ENCODE assay signal across 17 cellular contexts in genomic region chr1:241411776-241412338, GRCh38. TPM values are rescaled to one million over a fixed set of nuclear protein-coding genes. Genes with fewer than 3 reads are reported as not detected.
DNase-seq lines count a peak whose midpoint lies in the region; ATAC-seq, FAIRE-seq and TF ChIP-seq lines count a peak whose summit lies in the region.
"Had no signal": no experiment of that assay in that cellular context is flagged by ENCODE, and none has a peak within 500 bp of the region (broad histone marks: within the 10 kb centered on the region; RNA-seq: fewer than 3 reads in every experiment).

No MANE protein-coding gene starts in this region.

- peak overlapping the region; percentile 46; the same call in 1 of the 2 replicates for H2BK120ac ChIP-seq in IMR-90 (ENCODE audit: low read depth, low read length)

- H3K27me3 ChIP-seq in IMR-90 (ENCODE audit: control insufficient read depth, insufficient read depth, low read length) (no peaks in the 10 kb centered on the region), K562 (ENCODE audit: control insufficient read depth in 2 of 2, insufficient read depth in 2 of 2, low read length in 2 of 2) (no peaks in the 10 kb centered on the region)

- no peak overlapping the region for H2AFZ ChIP-seq in IMR-90 (replicated peaks; ENCODE audit: low read length, poor library complexity)
- no peak overlapping the region for H2AFZ ChIP-seq in K562 (ENCODE audit: low read depth, low read length)

- H3K14ac ChIP-seq in IMR-90 (replicated peaks; ENCODE audit: low read depth, low read length), result no peak overlapping the region

- 0 out of 3 replicates have a peak overlapping the region, but pooled peaks have one; percentile 8 for H2BK15ac ChIP-seq in IMR-90 (ENCODE audit: low read depth, low read length)

- no peaks in the 10 kb centered on the region for H4K20me1 ChIP-seq in IMR-90 (ENCODE audit: insufficient read depth, low read length)
- no peaks in the 10 kb centered on the region for H4K20me1 ChIP-seq in K562 (replicated peaks; ENCODE audit: control insufficient read depth, insufficient read depth, low read length)

- ATAC-seq in IMR-90 (ENCODE audit: low read depth) (no peak), K562 (peak; percentile 39; the same call in 1 of the 3 replicates), HG03108 (IDR thresholded peaks at IDR 0.05; ENCODE audit: unreplicated experiment) (no peak), HG03280 (IDR thresholded peaks at IDR 0.05; ENCODE audit: unreplicated experiment) (no peak)
- ATAC-seq: Right ventricle myocardium inferior had no signal

- DNase-seq in NCI-H82 (lab: John Stamatoyannopoulos, UW) (peak; percentile 18), NCI-H82 treated with DMSO at 0.1 percent for 48 hours (lab: John Stamatoyannopoulos, UW; ENCODE audit: unreplicated experiment) (no peak), IMR-90 (no peak), K562 (ENCODE audit: extremely low read depth in 1 of 4, low spot score in 3 of 4) (peak in 1 of 4 experiments; percentile 6), NCI-H1930 (lab: John Stamatoyannopoulos, UW) (no peak), HCEC 1CT (no peak)
- DNase-seq: CD4-positive, CD25-positive, alpha-beta regulatory T cell; GF-D8; H7; KBM-7; NCI-H1694 treated with DMSO at 0.1 percent for 48 hours had no signal

- no peaks in the 10 kb centered on the region for H3K9me3 ChIP-seq in IMR-90 (ENCODE audit: control insufficient read depth, insufficient read depth, low read length)
- H3K9me3 ChIP-seq in K562 (replicated peaks; ENCODE audit: control insufficient read depth, insufficient read depth, low read depth, low read length), result no peaks in the 10 kb centered on the region

- TF ChIP-seq RAD21 in IMR-90 (IDR thresholded peaks at IDR 0.05; ENCODE audit: low read length) (no peak), K562 (CRISPR knock-in tag; conservative IDR thresholded peaks at IDR 0.05 in 1 of 2, IDR thresholded peaks at IDR 0.05 in 1 of 2) (no peak)

- no peaks in the 10 kb centered on the region for H3K36me3 ChIP-seq in IMR-90 (ENCODE audit: control insufficient read depth, insufficient read depth, low read length)
- no peaks in the 10 kb centered on the region for H3K36me3 ChIP-seq in K562 (ENCODE audit: control insufficient read depth, insufficient read depth, low read length)

- POLR2A ChIA-PET in IMR-90 (lab: Charles Lee; ENCODE audit: unreplicated experiment) (no interaction called here), K562 (lab: Yijun Ruan, JAX) (no interaction called here)

- H3K4me2 ChIP-seq in IMR-90 (ENCODE audit: low read depth, low read length), result no peak overlapping the region
- no peak overlapping the region; the same call in 1 of the 2 replicates for H3K4me2 ChIP-seq in K562 (ENCODE audit: insufficient read depth, low read length)

- BruUV-seq in IMR-90 (replicated peaks; lab: Mats Ljungman, UMichigan), result no TSS peak
- no TSS peak for BruUV-seq in K562 (replicated peaks; lab: Mats Ljungman, UMichigan)

- H2AK9ac ChIP-seq in IMR-90 (replicated peaks; ENCODE audit: low read depth, low read length, poor library complexity), result no peak overlapping the region

- H3K27ac ChIP-seq in IMR-90 (ENCODE audit: insufficient read depth, low read length) (no peak overlapping the region), K562 (ENCODE audit: extremely low read depth, low read depth, low read length) (no peak overlapping the region)
- H3K27ac ChIP-seq: 22Rv1, SK-N-MC had no signal

- H4K8ac ChIP-seq in IMR-90 (ENCODE audit: low read depth in 2 of 2, low read length in 2 of 2), result 0 out of 4 replicates have a peak overlapping the region, but pooled peaks of 1 of the 2 experiments have one; percentile 10

- H2AK5ac ChIP-seq in IMR-90 (ENCODE audit: low read depth, low read length), result no peak overlapping the region

- no peak overlapping the region for H3K18ac ChIP-seq in IMR-90 (ENCODE audit: low read depth, low read length)

- TF ChIP-seq EP300 in K562 (IDR thresholded peaks at IDR 0.05; ENCODE audit: low read length), result no peak

- no peak overlapping the region for H2BK5ac ChIP-seq in IMR-90 (ENCODE audit: low read depth, low read length, poor library complexity, severe bottlenecking)

- no peak overlapping the region for H3K4me3 ChIP-seq in IMR-90 (ENCODE audit: insufficient read depth, low read depth, low read length)
- H3K4me3 ChIP-seq in K562, result no peak overlapping the region
- H3K4me3 ChIP-seq: SK-N-MC had no signal

- H3K23ac ChIP-seq in IMR-90 (ENCODE audit: low read depth, low read length), result no peak overlapping the region

- H2BK20ac ChIP-seq in IMR-90 (ENCODE audit: low read depth, low read length), result no peak overlapping the region; the same call in 1 of the 2 replicates

- no peaks in the 10 kb centered on the region for H3K79me2 ChIP-seq in K562 (ENCODE audit: control insufficient read depth, insufficient read depth, low read length)

- CTCF ChIA-PET in IMR-90 (lab: Yijun Ruan, JAX) (no interaction called here), K562 (lab: Yijun Ruan, JAX; ENCODE audit: low intra/inter-chr PET ratio) (no interaction called here)

- H3K4me1 ChIP-seq in IMR-90 (ENCODE audit: control insufficient read depth, insufficient read depth, low read length), result peaks cover 2% of the 10 kb centered on the region; the same call in 1 of the 2 replicates
- H3K4me1 ChIP-seq in K562 (replicated peaks in 1 of 2; ENCODE audit: control insufficient read depth in 2 of 2, insufficient read depth in 2 of 2, low read length in 2 of 2), result no peaks in the 10 kb centered on the region

- TF ChIP-seq POLR2A in IMR-90 (IDR thresholded peaks at IDR 0.05; ENCODE audit: low read depth, low read length) (no peak), K562 (conservative IDR thresholded peaks at IDR 0.05) (no peak)

- FAIRE-seq in K562 (lab: Jason Lieb, UNC), result no peak

- in situ Hi-C loops in IMR-90 (cut with MboI; ENCODE audit: low sequenced_read_pairs) (no loop called here), K562 (cut with MboI) (no loop called here)

- no peak overlapping the region for H4K5ac ChIP-seq in IMR-90 (ENCODE audit: low read depth, low read length)

- H4K91ac ChIP-seq in IMR-90 (ENCODE audit: insufficient read depth, low read depth, low read length), result no peak overlapping the region

- H3K9me1 ChIP-seq in IMR-90 (ENCODE audit: insufficient read depth, low read length) (peaks cover 5% of the 10 kb centered on the region; the same call in 1 of the 2 replicates), K562 (ENCODE audit: control insufficient read depth, insufficient read depth, low read length) (no peaks in the 10 kb centered on the region)

- TF ChIP-seq CTCF in IMR-90 (conservative IDR thresholded peaks at IDR 0.05; ENCODE audit: low read depth, low read length) (no peak), K562 (IDR thresholded peaks at IDR 0.05 in 2 of 3, conservative IDR thresholded peaks at IDR 0.05 in 1 of 3; ENCODE audit: insufficient read depth in 2 of 3, low read depth in 1 of 3, low read length in 3 of 3) (no peak)

- peak overlapping the region; percentile 32; the same call in 1 of the 2 replicates for H3K4ac ChIP-seq in IMR-90 (ENCODE audit: low read depth, low read length)

- no peak overlapping the region for H3K9ac ChIP-seq in IMR-90 (ENCODE audit: low read depth, low read length)
- no peak overlapping the region for H3K9ac ChIP-seq in K562 (ENCODE audit: insufficient read depth in 1 of 2, low read depth in 2 of 2, low read length in 2 of 2)

- no peak overlapping the region for H3K56ac ChIP-seq in IMR-90 (ENCODE audit: extremely low read depth, insufficient read depth, low read length)

- no peaks in the 10 kb centered on the region for H3K79me1 ChIP-seq in IMR-90 (ENCODE audit: low read depth in 1 of 2, low read length in 2 of 2)

- intact Hi-C loops in IMR-90 (cut with micrococcal nuclease) (loop anchor here (5.0 kb wide), 1 partner anchor 680 kb away; no protein-coding TSS in a partner anchor), K562 (cut with micrococcal nuclease) (no loop called here)

- dilution Hi-C loops in IMR-90 (cut with HindIII; ENCODE audit: low sequenced_read_pairs, unreplicated experiment), result no loop called here

- WGBS in IMR-90 (ENCODE audit: extremely low coverage in 2 of 2, insufficient read length in 1 of 2), 2 experiments, result no CpG with 5 or more reads among the region's 6 CpGs
- 2% methylated on average over 6 of the region's 6 CpGs for WGBS in K562 (ENCODE audit: insufficient coverage, low coverage, missing lambda C conversion rate)

TF ChIP-seq in K562, 482 proteins besides CTCF, POLR2A, EP300 and RAD21 (continues in another document):
- no peak for TF ChIP-seq ZNF512 (tag; IDR thresholded peaks at IDR 0.05)
- TF ChIP-seq CHD2 (IDR thresholded peaks at IDR 0.05; ENCODE audit: low read depth, low read length), result peak; percentile 79

RNA-seq across cellular contexts. Expression of gene RGS7, which starts 54.9 kb away (rescaled TPM):
- 0.72 and 0.83 TPM in 2 replicates for total RNA-seq in IMR-90 (2012; rRNA removed)
- 0.47 and 0.58 TPM in 2 replicates for polyA plus RNA-seq in IMR-90 (2012; rRNA removed)
- 0.10 and 0.14 TPM in 2 replicates for polyA plus RNA-seq in IMR-90 (2012; cell fraction: cytosol; rRNA removed)
- polyA plus RNA-seq in IMR-90 (2012; cell fraction: nucleus; rRNA removed; ENCODE audit: low replicate concordance), result 0.14 and 0.32 TPM in 2 replicates
- not detected in 2 replicates for total RNA-seq in K562 (2011; cell fraction: chromatin; rRNA removed; ENCODE audit: low replicate concordance)
- not detected in 2 replicates for total RNA-seq in K562 (2011; cell fraction: nucleolus; rRNA removed)
- not detected in 2 replicates for total RNA-seq in K562 (2011; cell fraction: nucleoplasm; rRNA removed)
- total RNA-seq in K562 (2014; rRNA removed), result not detected in 2 replicates
- not detected in 2 replicates for total RNA-seq in K562 (2014; rRNA removed; fragmentation: Illumina TruSeq; extraction: Trizol)
- not detected in 2 replicates for total RNA-seq in K562 (2015; rRNA removed; fragmentation: Illumina TruSeq; extraction: Trizol)
- not detected in 2 replicates for total RNA-seq in K562 (2021)
- polyA plus RNA-seq in K562 (2011; rRNA removed), result not detected in 2 replicates
- not detected in 2 replicates for polyA plus RNA-seq in K562 (2011; cell fraction: cytosol; rRNA removed)
- not detected in 2 replicates for polyA plus RNA-seq in K562 (2011; cell fraction: nucleus; rRNA removed)
- not detected in 2 replicates for polyA plus RNA-seq in K562 (2012)
- polyA plus RNA-seq in K562 (2014; fragmentation: Illumina TruSeq; extraction: Trizol), result not detected in 2 replicates
- polyA plus RNA-seq in K562 (2014; fragmentation: Nextera tagmentation; extraction: Ambion mirVana), result not detected
- not detected in 2 replicates for polyA plus RNA-seq in K562 (2014; rRNA removed)
- polyA minus RNA-seq in K562 (2011; rRNA and poly(A)+ RNA removed), result not detected in 2 replicates
- polyA minus RNA-seq in K562 (2011; cell fraction: cytosol; rRNA and poly(A)+ RNA removed), result not detected in 2 replicates
- polyA minus RNA-seq in K562 (2011; cell fraction: nucleus; rRNA and poly(A)+ RNA removed), result not detected in 2 replicates
- total RNA-seq: CD4-positive, CD25-positive, alpha-beta regulatory T cell; Right ventricle myocardium inferior; T-helper 1 cell treated with Interleukin-12 subunit alpha and Interleukin-12 subunit beta and Interleukin-4 antibody, amounts not matched to agents 30 ng/mL and 1 ng/mL, for 36 hours had no signal
- polyA plus RNA-seq: CD4-positive, CD25-positive, alpha-beta regulatory T cell had no signal
